ENCODE assay signal across 17 cellular contexts in the genomic region with DNA sequence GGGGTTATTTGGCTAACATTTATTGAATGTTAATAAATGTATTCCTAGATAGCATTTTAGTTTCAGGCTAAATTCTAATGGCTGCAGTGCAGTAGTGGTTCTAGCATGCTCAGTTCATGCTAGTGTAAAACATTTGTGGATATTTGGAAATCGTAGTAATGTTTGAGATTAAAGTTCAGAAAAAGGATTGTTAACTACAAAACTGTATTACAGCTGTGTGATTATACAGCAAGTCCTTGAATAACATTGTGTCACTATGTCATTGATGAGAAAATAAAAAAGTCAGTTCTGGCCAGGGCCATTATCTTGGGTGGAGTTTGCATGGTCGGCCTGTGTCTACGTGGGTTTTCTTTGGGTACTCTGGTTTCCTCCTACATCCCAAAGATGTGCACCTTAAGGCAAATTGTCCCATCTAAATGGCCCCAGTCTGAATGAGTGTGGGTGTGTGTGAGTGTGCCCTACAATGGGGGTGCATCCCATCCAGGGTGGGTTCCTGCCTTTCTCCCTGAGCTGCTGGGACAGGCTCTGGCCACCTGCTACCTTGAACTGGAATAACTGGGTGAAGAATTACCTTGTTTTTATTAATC. TPM values are rescaled to one million over a fixed set of nuclear protein-coding genes. Genes with fewer than 3 reads are reported as not detected.
DNase-seq lines count a peak whose midpoint lies in the region; ATAC-seq, FAIRE-seq and TF ChIP-seq lines count a peak whose summit lies in the region.
"Had no signal": no experiment of that assay in that cellular context is flagged by ENCODE, and none has a peak within 500 bp of the region (broad histone marks: within the 10 kb centered on the region; RNA-seq: fewer than 3 reads in every experiment).

No MANE protein-coding gene starts in this region.

- H3K4me1 ChIP-seq in A549 (peaks cover 75% of the 10 kb centered on the region), HEK293 (ENCODE audit: control insufficient read depth, insufficient read depth, low read length) (peaks cover 28% of the 10 kb centered on the region)
- H3K4me1 ChIP-seq: Caco-2 had no signal

- no peak overlapping the region for H3K27ac Mint-ChIP-seq in T-helper 17 cell
- H3K27ac Mint-ChIP-seq: CD4-positive, alpha-beta T cell had no signal

- no peaks in the 10 kb centered on the region; a peak in 1 of 3 replicates for H3K36me3 ChIP-seq in HEK293 (ENCODE audit: control insufficient read depth in 2 of 2, insufficient read depth in 1 of 2, low read length in 2 of 2)
- H3K36me3 ChIP-seq: HAP-1 had no signal

- CTCF ChIA-PET in A549 (lab: Yijun Ruan, JAX), result interaction anchor here (1.6 to 1.7 kb wide), 2 partner anchors 9 to 318 kb away, joined by 4 read pairs; a partner anchor contains a TSS
- CTCF ChIA-PET in HEK293 (lab: Yijun Ruan, JAX), result interaction anchor here (1.0 kb wide), 1 partner anchor 14 kb away, joined by 3 read pairs; no protein-coding TSS in a partner anchor

- H3K27ac ChIP-seq in A549, result no peak overlapping the region
- H3K27ac ChIP-seq in HEK293 (ENCODE audit: extremely low read depth, low read depth, low read length), result no peak overlapping the region
- H3K27ac ChIP-seq: C4-2B had no signal

- H3K4me3 ChIP-seq in A549 (no peak overlapping the region), HEK293 (ENCODE audit: low read depth, low read length) (no peak overlapping the region)
- H3K4me3 ChIP-seq: HAP-1, K562 had no signal

- TF ChIP-seq EP300 in A549 (IDR thresholded peaks at IDR 0.05), result no peak

- no peaks in the 10 kb centered on the region for H3K27me3 Mint-ChIP-seq in T-helper 17 cell
- H3K27me3 Mint-ChIP-seq: CD4-positive, alpha-beta T cell had no signal

- POLR2A ChIA-PET in A549 (lab: Yijun Ruan, JAX) (no interaction called here), HEK293 (lab: Yijun Ruan, JAX) (interaction anchor here (1.3 kb wide), 1 partner anchor 9 kb away, joined by 7 read pairs; no protein-coding TSS in a partner anchor)

- TF ChIP-seq CTCF in A549 (IDR thresholded peaks at IDR 0.05), result no peak
- TF ChIP-seq CTCF in HEK293 (tag by site-specific recombination; IDR thresholded peaks at IDR 0.05), result no peak

- H3K4me3 Mint-ChIP-seq in T-helper 17 cell, result no peak overlapping the region
- H3K4me3 Mint-ChIP-seq: CD4-positive, alpha-beta T cell had no signal

- H3K4me1 Mint-ChIP-seq in T-helper 17 cell, result peaks cover 27% of the 10 kb centered on the region

- H3K36me3 Mint-ChIP-seq in T-helper 17 cell (ENCODE audit: low read depth), result peaks cover 4% of the 10 kb centered on the region

- FAIRE-seq in A549 (lab: Jason Lieb, UNC), result peak; percentile 36
- FAIRE-seq: D721Med, G401.6, GM12892, H1, K562 had no signal

- no peak for TF ChIP-seq RAD21 in A549 (conservative IDR thresholded peaks at IDR 0.05 in 1 of 2, IDR thresholded peaks at IDR 0.05 in 1 of 2)

- H3K9me3 ChIP-seq in A549 (no peaks in the 10 kb centered on the region), HEK293 (ENCODE audit: control insufficient read depth, insufficient read depth, low read depth, low read length) (no peaks in the 10 kb centered on the region; the same call in 1 of the 2 replicates), T-helper 17 cell (ENCODE audit: control insufficient read depth, low read length, poor library complexity, severe bottlenecking) (no peaks in the 10 kb centered on the region)
- H3K9me3 ChIP-seq: Caco-2, HAP-1 had no signal

- ATAC-seq in A549, result peak; percentile 33 to 35; a peak in 4 of 6 replicates
- peak; percentile 12 for ATAC-seq in T-helper 17 cell
- ATAC-seq in left lobe of liver, result peak; percentile 83
- ATAC-seq in GM18502 (IDR thresholded peaks at IDR 0.05; ENCODE audit: poor library complexity, unreplicated experiment), result no peak
- ATAC-seq: K562 had no signal

- WGBS in A549 (ENCODE audit: missing lambda C conversion rate), result 83% methylated on average over 3 of the region's 3 CpGs

- no peak for DNase-seq in A549 (ENCODE audit: low read depth in 1 of 2, low spot score in 1 of 2)
- DNase-seq in T-helper 17 cell, result no peak
- DNase-seq in left lobe of liver (ENCODE audit: low spot score), result no peak
- no peak for DNase-seq in central memory CD4-positive, alpha-beta T cell
- DNase-seq in stimulated activated CD4-positive, alpha-beta T cell treated with anti-CD3 and anti-CD28 coated beads, Interleukin-15, amount 100 ng/mL, for 24 hours, result no peak
- DNase-seq: AML-193; Caco-2; CD4-positive, alpha-beta T cell had no signal

- H3K4me2 ChIP-seq in A549, result peak overlapping the region; percentile 47; the same call in 2 of the 3 replicates

- TF ChIP-seq POLR2A in A549 (IDR thresholded peaks at IDR 0.05; ENCODE audit: low read length), result no peak

TF ChIP-seq in A549, 52 proteins besides CTCF, POLR2A, EP300 and RAD21:
- no peak for TF ChIP-seq ESRRA (IDR thresholded peaks at IDR 0.05; ENCODE audit: borderline replicate concordance, low read length)
- 0 out of 2 replicates have a peak, but pooled peaks have one; percentile 64 for TF ChIP-seq POLR2AphosphoS2 (conservative IDR thresholded peaks at IDR 0.05; ENCODE audit: low read length)

TF ChIP-seq in HEK293, 187 proteins besides CTCF, POLR2A, EP300 and RAD21:
- TF ChIP-seq ZFHX2 (tag by site-specific recombination; conservative IDR thresholded peaks at IDR 0.05) (peak; percentile 71), ZNF529 (tag by site-specific recombination; IDR thresholded peaks at IDR 0.05; ENCODE audit: insufficient replicate concordance) (no peak), ZBTB20 (tag by site-specific recombination; IDR thresholded peaks at IDR 0.05) (no peak), EGR2 (tag by site-specific recombination; IDR thresholded peaks at IDR 0.05; ENCODE audit: low read depth) (peak; percentile 55; the same call in 1 of the 2 replicates)
- TF ChIP-seq, protein P1, sequence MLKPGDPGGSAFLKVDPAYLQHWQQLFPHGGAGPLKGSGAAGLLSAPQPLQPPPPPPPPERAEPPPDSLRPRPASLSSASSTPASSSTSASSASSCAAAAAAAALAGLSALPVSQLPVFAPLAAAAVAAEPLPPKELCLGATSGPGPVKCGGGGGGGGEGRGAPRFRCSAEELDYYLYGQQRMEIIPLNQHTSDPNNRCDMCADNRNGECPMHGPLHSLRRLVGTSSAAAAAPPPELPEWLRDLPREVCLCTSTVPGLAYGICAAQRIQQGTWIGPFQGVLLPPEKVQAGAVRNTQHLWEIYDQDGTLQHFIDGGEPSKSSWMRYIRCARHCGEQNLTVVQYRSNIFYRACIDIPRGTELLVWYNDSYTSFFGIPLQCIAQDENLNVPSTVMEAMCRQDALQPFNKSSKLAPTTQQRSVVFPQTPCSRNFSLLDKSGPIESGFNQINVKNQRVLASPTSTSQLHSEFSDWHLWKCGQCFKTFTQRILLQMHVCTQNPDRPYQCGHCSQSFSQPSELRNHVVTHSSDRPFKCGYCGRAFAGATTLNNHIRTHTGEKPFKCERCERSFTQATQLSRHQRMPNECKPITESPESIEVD (tag by site-specific recombination; IDR thresholded peaks at IDR 0.05), result peak; percentile 62

RNA-seq across cellular contexts. Expression of a gene that starts 8.8 kb away (rescaled TPM):
- polyA plus RNA-seq in A549 (2011; rRNA removed), result 18.0 and 20.9 TPM in 2 replicates
- polyA plus RNA-seq in A549 (2012; cell fraction: cytosol; rRNA removed), result 8.2 and 11.4 TPM in 2 replicates
- 21.7 and 23.7 TPM in 2 replicates for polyA plus RNA-seq in A549 (2012; cell fraction: nucleus; rRNA removed)
- 8.4 to 9.6 TPM (median 8.9 TPM) in 3 replicates for polyA plus RNA-seq in A549 (2017; fragmentation: RNase III; extraction: RNeasy Plus Mini Kit Qiagen cat#74134 plus additional on column Dnase treatment)
- polyA minus RNA-seq in A549 (2011; rRNA and poly(A)+ RNA removed), result 43.5 and 50.0 TPM in 2 replicates
- total RNA-seq in T-helper 17 cell, result 1 to 10 TPM; 6.5 to 8.7 TPM
- total RNA-seq in left lobe of liver, result 2.9 TPM
